Comparison of ENCODE assay signal across 23 cellular contexts in the genomic region with DNA sequence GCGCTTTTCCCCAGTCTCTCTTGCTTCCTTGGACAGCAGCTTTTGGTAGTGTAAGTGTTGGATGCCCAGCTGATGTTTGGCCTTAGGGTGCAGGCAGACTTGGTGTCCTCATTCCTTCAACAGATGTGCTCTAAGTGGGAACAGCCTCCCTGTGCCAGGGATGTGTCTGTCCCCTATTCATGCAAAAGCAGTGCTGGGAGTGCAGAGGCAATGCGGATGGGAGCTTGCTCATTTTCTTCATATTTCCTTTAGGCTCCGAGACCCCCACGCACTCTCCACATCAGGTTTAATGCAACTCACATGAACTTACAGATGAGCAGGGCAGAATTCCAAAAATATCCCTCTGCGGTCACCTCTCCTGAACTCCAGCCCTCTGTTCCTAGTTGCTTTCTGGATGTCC.
A peak's percentile ranks its signal among the peaks of the same experiment; 100 is the strongest.
DNase-seq lines count a peak whose midpoint lies in the region; ATAC-seq, FAIRE-seq and TF ChIP-seq lines count a peak whose summit lies in the region.
"Had no signal": no experiment of that assay in that cellular context is flagged by ENCODE, and none has a peak within 500 bp of the region (broad histone marks: within the 10 kb centered on the region; RNA-seq: fewer than 3 reads in every experiment).

No MANE protein-coding gene starts in this region.

- CTCF ChIA-PET in activated CD8-positive, alpha-beta memory T cell treated with anti-CD3 and anti-CD28 coated beads, Interleukin-2, amount 10 ng/mL, durations not matched to agents 7 days and 5 days (lab: Charles Lee), result interaction anchor here (1.2 to 1.6 kb wide), 2 partner anchors 9 to 240 kb away, joined by 4 to 6 read pairs; no protein-coding TSS in a partner anchor
- CTCF ChIA-PET in H1 (lab: Charles Lee; ENCODE audit: partially characterized antibody) (interaction anchor here (0.6 to 2.5 kb wide), 6 partner anchors 9 to 240 kb away, joined by 3 to 16 read pairs (median 4); no protein-coding TSS in a partner anchor), RWPE1 (lab: Yijun Ruan, JAX) (no interaction called here)

- no peak overlapping the region for H4K91ac ChIP-seq in H1 (replicated peaks; ENCODE audit: insufficient read length, low read length)

- no peak for FAIRE-seq in H1 (lab: Jason Lieb, UNC)
- FAIRE-seq: A204.1, G401.6, GM12892 had no signal

- H3K27ac Mint-ChIP-seq in activated CD8-positive, alpha-beta memory T cell treated with anti-CD3 and anti-CD28 coated beads, Interleukin-2, amount 10 ng/mL, durations not matched to agents 7 days and 5 days, result no peak overlapping the region
- H3K27ac Mint-ChIP-seq: B cell; CD8-positive, alpha-beta T cell; H9; HFFc6 had no signal

- POLR2A ChIA-PET in H1 (lab: Charles Lee; ENCODE audit: partially characterized antibody) (interaction anchor here (0.5 kb wide), 1 partner anchor 13 kb away, joined by 3 read pairs; no protein-coding TSS in a partner anchor), RWPE1 (lab: Yijun Ruan, JAX; ENCODE audit: low non-redundant PET) (no interaction called here)

- H3K9me3 Mint-ChIP-seq in activated CD8-positive, alpha-beta memory T cell treated with anti-CD3 and anti-CD28 coated beads, Interleukin-2, amount 10 ng/mL, durations not matched to agents 7 days and 5 days (ENCODE audit: low read depth), result no peaks in the 10 kb centered on the region
- H3K9me3 Mint-ChIP-seq: CD8-positive, alpha-beta T cell; HFFc6 had no signal

- H3K9ac ChIP-seq in H1 (replicated peaks in 1 of 4; ENCODE audit: extremely low read depth in 1 of 4, low read depth in 3 of 4, low read length in 3 of 4), result no peak overlapping the region
- H3K9ac ChIP-seq: BLaER1, GM23248 had no signal

- no peak overlapping the region for H2BK120ac ChIP-seq in H1 (replicated peaks; ENCODE audit: low read depth, low read length)

- H3K27ac ChIP-seq in heart right ventricle, result no peak overlapping the region
- H3K27ac ChIP-seq in H1 (ENCODE audit: low read depth, low read length), result no peak overlapping the region
- H3K27ac ChIP-seq in RWPE1, result no peak overlapping the region
- H3K27ac ChIP-seq: 22Rv1, BLaER1, C4-2B, GM23248 had no signal

- H3K14ac ChIP-seq in H1 (ENCODE audit: insufficient read length), result no peak overlapping the region

- no peaks in the 10 kb centered on the region for H3K36me3 ChIP-seq in heart right ventricle
- H3K36me3 ChIP-seq in H1 (ENCODE audit: control insufficient read depth in 2 of 4, insufficient read depth in 4 of 4, low read length in 3 of 4), result no peaks in the 10 kb centered on the region
- H3K36me3 ChIP-seq: BLaER1 had no signal

- H3K4me2 ChIP-seq in H1 (ENCODE audit: insufficient read depth in 1 of 2, low read depth in 2 of 2, low read length in 2 of 2), result no peak overlapping the region
- H3K4me2 ChIP-seq: BLaER1 had no signal

- no peak overlapping the region for H2AK5ac ChIP-seq in H1 (ENCODE audit: low read depth, low read length)

- H3K27me3 Mint-ChIP-seq in activated CD8-positive, alpha-beta memory T cell treated with anti-CD3 and anti-CD28 coated beads, Interleukin-2, amount 10 ng/mL, durations not matched to agents 7 days and 5 days, result peaks cover 17% of the 10 kb centered on the region

- H2AFZ ChIP-seq in H1 (ENCODE audit: low read length), result no peak overlapping the region
- H2AFZ ChIP-seq: GM23248 had no signal

- H2BK5ac ChIP-seq in H1 (ENCODE audit: low read depth, low read length), result no peak overlapping the region

- H4K20me1 ChIP-seq in H1 (replicated peaks in 1 of 2; ENCODE audit: control insufficient read depth in 1 of 2, insufficient read depth in 2 of 2, low read length in 2 of 2), result no peaks in the 10 kb centered on the region
- H4K20me1 ChIP-seq: BLaER1 had no signal

- no peaks in the 10 kb centered on the region for H3K79me2 ChIP-seq in H1 (ENCODE audit: control insufficient read depth in 1 of 2, insufficient read depth in 2 of 2, low read length in 2 of 2)

- no peak overlapping the region for H3K56ac ChIP-seq in H1 (replicated peaks; ENCODE audit: insufficient read length, low read depth, low read length)

- H3K18ac ChIP-seq in H1 (ENCODE audit: extremely low read depth, low read length), result no peak overlapping the region

- ATAC-seq in activated CD8-positive, alpha-beta memory T cell treated with anti-CD3 and anti-CD28 coated beads, Interleukin-2, amount 10 ng/mL, durations not matched to agents 7 days and 5 days, result no peak
- no peak for ATAC-seq in Right ventricle myocardium inferior
- ATAC-seq in heart right ventricle, result no peak
- ATAC-seq in GM21786 (IDR thresholded peaks at IDR 0.05; ENCODE audit: unreplicated experiment), result no peak
- ATAC-seq: CD8-positive, alpha-beta T cell; HCT116 had no signal

- H2BK12ac ChIP-seq in H1 (ENCODE audit: low read depth, low read length), result no peak overlapping the region

- no peaks in the 10 kb centered on the region for H3K36me3 Mint-ChIP-seq in activated CD8-positive, alpha-beta memory T cell treated with anti-CD3 and anti-CD28 coated beads, Interleukin-2, amount 10 ng/mL, durations not matched to agents 7 days and 5 days
- H3K36me3 Mint-ChIP-seq: CD4-positive, CD25-positive, alpha-beta regulatory T cell; CD8-positive, alpha-beta T cell had no signal

- H3K23ac ChIP-seq in H1 (ENCODE audit: insufficient read length), result no peak overlapping the region

- no peaks in the 10 kb centered on the region for H3K9me3 ChIP-seq in heart right ventricle
- H3K9me3 ChIP-seq in H1 (ENCODE audit: insufficient read depth in 2 of 2, low read depth in 1 of 2, low read length in 1 of 2), result no peaks in the 10 kb centered on the region
- H3K9me3 ChIP-seq: BLaER1, Caco-2 had no signal

- no peak overlapping the region for H3K4ac ChIP-seq in H1 (replicated peaks; ENCODE audit: insufficient read length, low read depth, low read length)

- no peak for TF ChIP-seq EP300 in H1 (IDR thresholded peaks at IDR 0.05; ENCODE audit: borderline replicate concordance in 1 of 2, low read depth in 2 of 2, low read length in 2 of 2)

- DNase-seq in activated CD8-positive, alpha-beta memory T cell treated with anti-CD3 and anti-CD28 coated beads for 24 hours, result peak; percentile 33
- no peak for DNase-seq in activated CD8-positive, alpha-beta memory T cell treated with anti-CD3 and anti-CD28 coated beads, Interleukin-2, amount 10 ng/mL, durations not matched to agents 7 days and 5 days
- DNase-seq in Right ventricle myocardium inferior (ENCODE audit: missing footprints) (peak; percentile 47), heart right ventricle (no peak), H1 (ENCODE audit: low read depth in 1 of 2, low spot score in 2 of 2) (peak in 1 of 2 experiments; percentile 16), RWPE1 (ENCODE audit: low spot score) (no peak)
- DNase-seq: CD4-positive, CD25-positive, alpha-beta regulatory T cell; CD8-positive, alpha-beta T cell; DMS153; DND-41; GM23248; H9; HFFc6 had no signal

- H3K27me3 ChIP-seq in heart right ventricle (peaks cover 0 to 28% (median 4%) of the 10 kb centered on the region in 7 donors), H1 (replicated peaks in 1 of 4; ENCODE audit: control insufficient read depth in 3 of 4, extremely low read depth in 1 of 4, insufficient read depth in 3 of 4, low read length in 3 of 4) (no peaks in the 10 kb centered on the region; a peak in 2 of 7 replicates)
- H3K27me3 ChIP-seq: BLaER1 had no signal

- no peak for TF ChIP-seq CTCF in heart right ventricle (IDR thresholded peaks at IDR 0.05)
- no peak for TF ChIP-seq CTCF in H1 (IDR thresholded peaks at IDR 0.05; ENCODE audit: control extremely low read depth in 1 of 3, insufficient read depth in 1 of 3, low read depth in 1 of 3, low read length in 3 of 3)
- TF ChIP-seq CTCF in RWPE1 (conservative IDR thresholded peaks at IDR 0.05; ENCODE audit: low read depth), result no peak

- no peak overlapping the region for H2BK20ac ChIP-seq in H1 (ENCODE audit: low read length)

- H3K4me1 ChIP-seq in heart right ventricle (peaks cover 0 to 39% (median 17%) of the 10 kb centered on the region in 9 donors), H1 (replicated peaks in 1 of 4; ENCODE audit: control insufficient read depth in 3 of 4, insufficient read depth in 4 of 4, low read length in 3 of 4) (peaks cover 13 to 24% (median 20%) of the 10 kb centered on the region in 4 experiments)
- H3K4me1 ChIP-seq: Caco-2 had no signal

- 0 out of 2 replicates have a peak overlapping the region, but pooled peaks have one; percentile 5 for H2BK15ac ChIP-seq in H1 (ENCODE audit: low read length)

- H4K5ac ChIP-seq in H1 (ENCODE audit: insufficient read length, low read depth, low read length), result no peak overlapping the region

- peaks cover 8% of the 10 kb centered on the region for H3K4me1 Mint-ChIP-seq in activated CD8-positive, alpha-beta memory T cell treated with anti-CD3 and anti-CD28 coated beads, Interleukin-2, amount 10 ng/mL, durations not matched to agents 7 days and 5 days

- intact Hi-C loops in Right ventricle myocardium inferior (cut with DNase I), result no loop called here
- intact Hi-C loops in heart right ventricle (cut with DNase I), result loop anchor here in 1 of 10 donors (10.0 kb wide), 1 partner anchor 140 kb away; no protein-coding TSS in a partner anchor

- TF ChIP-seq RAD21 in H1 (IDR thresholded peaks at IDR 0.05 in 1 of 2, conservative IDR thresholded peaks at IDR 0.05 in 1 of 2; ENCODE audit: low read depth in 2 of 2, low read length in 2 of 2), result no peak

- H3K4me3 Mint-ChIP-seq in activated CD8-positive, alpha-beta memory T cell treated with anti-CD3 and anti-CD28 coated beads, Interleukin-2, amount 10 ng/mL, durations not matched to agents 7 days and 5 days, result no peak overlapping the region
- H3K4me3 Mint-ChIP-seq: B cell; CD4-positive, CD25-positive, alpha-beta regulatory T cell; CD8-positive, alpha-beta T cell; H9; HFFc6 had no signal

- no peak overlapping the region for H4K8ac ChIP-seq in H1 (ENCODE audit: extremely low read depth, insufficient read depth, low read length)

- 91% methylated on average over 5 of the region's 5 CpGs for WGBS in heart right ventricle, 2 donors
- WGBS in H1 (ENCODE audit: extremely low coverage in 1 of 2, insufficient coverage in 1 of 2, insufficient read length in 1 of 2, insufficient replicate concordance in 2 of 2, low coverage in 1 of 2, low lambda C conversion rate in 2 of 2, missing lambda C conversion rate in 1 of 2), 2 experiments, result 81% methylated on average over 5 of the region's 5 CpGs; no CpG with 5 or more reads in 1 of the 2 experiments

- H3K23me2 ChIP-seq in H1 (ENCODE audit: low read depth, low read length), result no peaks in the 10 kb centered on the region

- no peak for TF ChIP-seq POLR2A in H1 (IDR thresholded peaks at IDR 0.05; ENCODE audit: control extremely low read depth in 1 of 2, low read depth in 2 of 2, low read length in 2 of 2)

- no peaks in the 10 kb centered on the region for H3K79me1 ChIP-seq in H1 (ENCODE audit: low read depth, low read length)

- H3K4me3 ChIP-seq in heart right ventricle (no peak overlapping the region), H1 (ENCODE audit: extremely low read depth in 1 of 4, insufficient read depth in 2 of 4, low read depth in 3 of 4, low read length in 4 of 4) (no peak overlapping the region)
- H3K4me3 ChIP-seq: BLaER1, GM23248 had no signal

TF ChIP-seq in H1, 55 proteins besides CTCF, POLR2A, EP300 and RAD21 (continues in another document):
- TF ChIP-seq GABPA (IDR thresholded peaks at IDR 0.05; ENCODE audit: borderline replicate concordance, insufficient read depth, low read length), result no peak
- no peak for TF ChIP-seq KDM1A (IDR thresholded peaks at IDR 0.05; ENCODE audit: borderline replicate concordance, low read length)

Comparison
In these comparisons a context has a peak if more than half of its experiments do, and no peak if none do; other contexts are left out.
1. DNase-seq: peak in activated CD8-positive, alpha-beta memory T cell treated with anti-CD3 and anti-CD28 coated beads for 24 hours (single experiment) and Right ventricle myocardium inferior (single experiment); none in activated CD8-positive, alpha-beta memory T cell treated with anti-CD3 and anti-CD28 coated beads, Interleukin-2, amount 10 ng/mL, durations not matched to agents 7 days and 5 days (single experiment), heart right ventricle (0 of 2) and RWPE1 (single experiment).